In the genomic region with DNA sequence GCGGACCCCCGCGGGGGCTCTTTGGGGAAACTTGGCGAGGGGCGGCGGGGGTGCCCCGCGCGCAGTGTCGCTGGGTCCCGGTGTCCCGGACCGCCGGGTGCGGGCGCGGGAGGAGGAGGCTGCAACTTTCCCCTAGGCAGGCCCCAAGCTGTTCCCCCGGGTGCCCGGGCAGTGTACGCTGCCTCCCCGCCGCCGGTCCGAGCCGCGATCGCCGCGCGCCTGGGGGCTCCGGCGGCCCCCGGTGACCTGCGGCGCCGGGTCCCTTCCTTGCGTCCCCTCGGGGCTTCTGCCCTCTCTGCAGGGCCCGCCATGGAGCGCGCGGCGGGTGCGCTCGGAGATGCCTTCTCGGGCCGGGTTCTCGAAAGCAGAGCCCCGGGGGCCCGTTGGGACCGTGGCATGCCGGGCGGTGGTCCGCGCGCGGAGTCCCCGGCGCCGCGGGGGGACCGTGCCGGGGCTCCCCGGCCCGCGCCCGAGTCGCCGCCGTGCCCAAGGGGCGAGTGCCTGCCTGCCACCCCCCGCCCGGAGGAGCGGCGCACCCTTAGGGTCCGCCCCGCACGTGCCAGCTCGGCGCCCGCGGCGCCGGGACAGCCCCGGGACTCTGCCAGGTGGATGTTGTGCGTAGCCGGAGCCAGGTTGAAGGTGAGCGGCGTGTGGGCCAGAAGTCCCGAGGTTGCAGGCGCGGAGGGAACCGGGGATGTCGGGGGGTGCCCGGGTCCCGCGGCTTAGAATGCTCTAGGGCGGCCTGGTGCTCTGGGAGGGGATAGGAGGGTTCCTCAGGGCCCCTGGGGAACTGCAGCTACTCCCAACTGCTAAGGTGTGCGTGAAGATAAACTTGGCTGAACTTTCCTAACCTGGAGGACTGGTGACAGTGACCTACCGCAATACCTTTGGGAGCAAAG, we compare ENCODE assay signal across 1 cellular context.
TF ChIP-seq lines count a peak whose summit lies in the region.

Gene CUX1 (plus strand): TSS at position 596 of the 899 bp plus-strand sequence. CDS start 14 bp downstream, at position 610.

TF ChIP-seq in neural cell, 6 proteins besides CTCF, POLR2A, EP300 and RAD21 (continued from another document):
- TF ChIP-seq, protein P1, sequence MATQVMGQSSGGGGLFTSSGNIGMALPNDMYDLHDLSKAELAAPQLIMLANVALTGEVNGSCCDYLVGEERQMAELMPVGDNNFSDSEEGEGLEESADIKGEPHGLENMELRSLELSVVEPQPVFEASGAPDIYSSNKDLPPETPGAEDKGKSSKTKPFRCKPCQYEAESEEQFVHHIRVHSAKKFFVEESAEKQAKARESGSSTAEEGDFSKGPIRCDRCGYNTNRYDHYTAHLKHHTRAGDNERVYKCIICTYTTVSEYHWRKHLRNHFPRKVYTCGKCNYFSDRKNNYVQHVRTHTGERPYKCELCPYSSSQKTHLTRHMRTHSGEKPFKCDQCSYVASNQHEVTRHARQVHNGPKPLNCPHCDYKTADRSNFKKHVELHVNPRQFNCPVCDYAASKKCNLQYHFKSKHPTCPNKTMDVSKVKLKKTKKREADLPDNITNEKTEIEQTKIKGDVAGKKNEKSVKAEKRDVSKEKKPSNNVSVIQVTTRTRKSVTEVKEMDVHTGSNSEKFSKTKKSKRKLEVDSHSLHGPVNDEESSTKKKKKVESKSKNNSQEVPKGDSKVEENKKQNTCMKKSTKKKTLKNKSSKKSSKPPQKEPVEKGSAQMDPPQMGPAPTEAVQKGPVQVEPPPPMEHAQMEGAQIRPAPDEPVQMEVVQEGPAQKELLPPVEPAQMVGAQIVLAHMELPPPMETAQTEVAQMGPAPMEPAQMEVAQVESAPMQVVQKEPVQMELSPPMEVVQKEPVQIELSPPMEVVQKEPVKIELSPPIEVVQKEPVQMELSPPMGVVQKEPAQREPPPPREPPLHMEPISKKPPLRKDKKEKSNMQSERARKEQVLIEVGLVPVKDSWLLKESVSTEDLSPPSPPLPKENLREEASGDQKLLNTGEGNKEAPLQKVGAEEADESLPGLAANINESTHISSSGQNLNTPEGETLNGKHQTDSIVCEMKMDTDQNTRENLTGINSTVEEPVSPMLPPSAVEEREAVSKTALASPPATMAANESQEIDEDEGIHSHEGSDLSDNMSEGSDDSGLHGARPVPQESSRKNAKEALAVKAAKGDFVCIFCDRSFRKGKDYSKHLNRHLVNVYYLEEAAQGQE (IDR thresholded peaks at IDR 0.05; ENCODE audit: borderline replicate concordance): no peak
